In genomic region chr19:50268501-50268900, GRCh38 we compare ENCODE assay signal across 1 cellular context.
TF ChIP-seq lines count a peak whose summit lies in the region.

No MANE protein-coding gene starts in this region.

TF ChIP-seq in HEK293, 187 proteins besides CTCF, POLR2A, EP300 and RAD21:
- TF ChIP-seq ZNF280D (tag by site-specific recombination; IDR thresholded peaks at IDR 0.05) = 0 out of 2 replicates have a peak, but pooled peaks have one; percentile 39
- no peak for TF ChIP-seq SCRT2 (tag by site-specific recombination; IDR thresholded peaks at IDR 0.05)
- no peak for TF ChIP-seq ZNF114 (tag by site-specific recombination; IDR thresholded peaks at IDR 0.05)
